In genomic region chr12:47763481-47764344, GRCh38 we compare ENCODE assay signal across 18 cellular contexts. TPM values are rescaled to one million over a fixed set of nuclear protein-coding genes. Genes with fewer than 3 reads are reported as not detected.
A peak's percentile ranks its signal among the peaks of the same experiment; 100 is the strongest.
DNase-seq lines count a peak whose midpoint lies in the region; ATAC-seq and TF ChIP-seq lines count a peak whose summit lies in the region.
"Had no signal": no experiment of that assay in that cellular context is flagged by ENCODE, and none has a peak within 500 bp of the region (broad histone marks: within the 10 kb centered on the region; RNA-seq: fewer than 3 reads in every experiment).

No MANE protein-coding gene starts in this region.

- peak; percentile 31; the same call in 1 of the 2 replicates for TF ChIP-seq RAD21 in Ishikawa (IDR thresholded peaks at IDR 0.05; ENCODE audit: low read depth)

- TF ChIP-seq EP300 in Ishikawa (IDR thresholded peaks at IDR 0.05; ENCODE audit: borderline replicate concordance): peak; percentile 99
- TF ChIP-seq EP300 in gastroesophageal sphincter (IDR thresholded peaks at IDR 0.05): no peak

- H3K4me3 Mint-ChIP-seq in activated B cell treated with CpG ODN at 0.5 μM for 24 hours: no peak overlapping the region
- no peak overlapping the region for H3K4me3 Mint-ChIP-seq in activated CD4-positive, alpha-beta memory T cell treated with anti-CD3 and anti-CD28 coated beads for 36 hours
- H3K4me3 Mint-ChIP-seq: memory B cell had no signal

- peak overlapping the region; percentile 3 for H3K27ac Mint-ChIP-seq in activated B cell treated with CpG ODN at 0.5 μM for 24 hours
- H3K27ac Mint-ChIP-seq in activated CD4-positive, alpha-beta memory T cell treated with anti-CD3 and anti-CD28 coated beads for 36 hours: no peak overlapping the region
- H3K27ac Mint-ChIP-seq: memory B cell had no signal

- no peaks in the 10 kb centered on the region for H3K36me3 ChIP-seq in BLaER1
- H3K36me3 ChIP-seq in gastroesophageal sphincter: no peaks in the 10 kb centered on the region
- H3K36me3 ChIP-seq: upper lobe of left lung had no signal

- TF ChIP-seq POLR2A in gastroesophageal sphincter (IDR thresholded peaks at IDR 0.05): no peak

- H3K9me3 ChIP-seq in BLaER1 (no peaks in the 10 kb centered on the region), gastroesophageal sphincter (no peaks in the 10 kb centered on the region)
- H3K9me3 ChIP-seq: upper lobe of left lung had no signal

- peak overlapping the region; percentile 77 for H3K4me2 ChIP-seq in BLaER1

- WGBS in gastroesophageal sphincter (ENCODE audit: low coverage in 1 of 2), 2 donors: 76 to 98% methylated on average over 5 to 6 of the region's 8 CpGs

- H3K27ac ChIP-seq in BLaER1 (peak overlapping the region; percentile 46), gastroesophageal sphincter (no peak overlapping the region)
- H3K27ac ChIP-seq: upper lobe of left lung had no signal

- CTCF ChIA-PET in activated B cell treated with CpG ODN at 0.5 μM for 24 hours (lab: Charles Lee) (interaction anchor here (0.7 to 10.8 kb wide), 4 partner anchors 21 to 107 kb away, joined by 3 to 298 read pairs (median 4); partner anchors contain the start of gene ENDOU), HEK293T (lab: Yijun Ruan, JAX) (interaction anchor here (1.0 to 1.4 kb wide), 2 partner anchors 9 to 22 kb away, joined by 3 to 7 read pairs; no protein-coding TSS in a partner anchor)
- CTCF ChIA-PET in activated CD4-positive, alpha-beta memory T cell treated with anti-CD3 and anti-CD28 coated beads for 36 hours (lab: Charles Lee): interaction anchor here (1.1 to 14.4 kb wide), 4 partner anchors 16 to 75 kb away, joined by 3 to 361 read pairs (median 8); no protein-coding TSS in a partner anchor

- intact Hi-C loops in activated B cell treated with CpG ODN at 0.5 μM for 24 hours (cut with micrococcal nuclease): no loop called here
- intact Hi-C loops in activated CD4-positive, alpha-beta memory T cell treated with anti-CD3 and anti-CD28 coated beads for 36 hours (cut with micrococcal nuclease): no loop called here

- H3K4me1 ChIP-seq in BLaER1 (peaks cover 84% of the 10 kb centered on the region), gastroesophageal sphincter (peaks cover 0 to 11% (median 0%) of the 10 kb centered on the region in 3 donors)

- POLR2A ChIA-PET in activated B cell treated with CpG ODN at 0.5 μM for 24 hours (lab: Charles Lee): interaction anchor here (0.8 to 1.3 kb wide), 4 partner anchors 9 to 48 kb away, joined by 3 to 5 read pairs (median 3); partner anchors contain the start of genes ENDOU and SLC48A1
- POLR2A ChIA-PET in activated CD4-positive, alpha-beta memory T cell treated with anti-CD3 and anti-CD28 coated beads for 36 hours (lab: Charles Lee): interaction anchor here (0.9 kb wide), 1 partner anchor 14 kb away, joined by 3 read pairs; no protein-coding TSS in a partner anchor
- POLR2A ChIA-PET in HEK293T (lab: Yijun Ruan, JAX): no interaction called here

- no peak for DNase-seq in activated B cell treated with CpG ODN at 0.5 μM for 24 hours
- DNase-seq in left kidney (ENCODE audit: low read depth, low spot score): peak; percentile 86
- DNase-seq in activated CD4-positive, alpha-beta memory T cell treated with anti-CD3 and anti-CD28 coated beads for 36 hours: no peak
- DNase-seq in HEK293T (ENCODE audit: extremely low spot score): no peak
- DNase-seq: activated CD8-positive, alpha-beta memory T cell treated with anti-CD3 and anti-CD28 coated beads for 24 hours; Calu3; effector CD8-positive, alpha-beta T cell; foreskin fibroblast; NCI-H1048; NCI-H2171 treated with DMSO at 0.1 percent for 48 hours; stimulated activated CD4-positive, alpha-beta T cell treated with anti-CD3 and anti-CD28 coated beads, Interleukin-4, amount 100 ng/mL, for 1 hour; upper lobe of left lung had no signal

- H3K27me3 ChIP-seq in BLaER1: no peaks in the 10 kb centered on the region
- H3K27me3 ChIP-seq in gastroesophageal sphincter: peaks cover 10% of the 10 kb centered on the region
- H3K27me3 ChIP-seq: upper lobe of left lung had no signal

- no peaks in the 10 kb centered on the region for H3K36me3 Mint-ChIP-seq in activated B cell treated with CpG ODN at 0.5 μM for 24 hours (ENCODE audit: low read depth)
- H3K36me3 Mint-ChIP-seq in activated CD4-positive, alpha-beta memory T cell treated with anti-CD3 and anti-CD28 coated beads for 36 hours: no peaks in the 10 kb centered on the region
- H3K36me3 Mint-ChIP-seq: memory B cell had no signal

- ATAC-seq in activated B cell treated with CpG ODN at 0.5 μM for 24 hours (ENCODE audit: low read depth) (no peak), GM18867 (IDR thresholded peaks at IDR 0.05; ENCODE audit: unreplicated experiment) (no peak), gastroesophageal sphincter (no peak)
- ATAC-seq: SK-N-SH treated with all-trans-retinoic acid at 6 μM for 48 hours had no signal

- no peak overlapping the region for H3K4me3 ChIP-seq in BLaER1
- H3K4me3 ChIP-seq in gastroesophageal sphincter: no peak overlapping the region
- H3K4me3 ChIP-seq: upper lobe of left lung had no signal

- H3K9ac ChIP-seq in BLaER1: no peak overlapping the region

- no peaks in the 10 kb centered on the region for H4K20me1 ChIP-seq in BLaER1

- H3K9me3 Mint-ChIP-seq in activated B cell treated with CpG ODN at 0.5 μM for 24 hours: no peaks in the 10 kb centered on the region
- H3K9me3 Mint-ChIP-seq in activated CD4-positive, alpha-beta memory T cell treated with anti-CD3 and anti-CD28 coated beads for 36 hours: no peaks in the 10 kb centered on the region
- H3K9me3 Mint-ChIP-seq: memory B cell had no signal

- TF ChIP-seq CTCF in activated B cell treated with CpG ODN at 0.5 μM for 24 hours (IDR thresholded peaks at IDR 0.05) (no peak), gastroesophageal sphincter (IDR thresholded peaks at IDR 0.05) (no peak)

- no peaks in the 10 kb centered on the region for H3K27me3 Mint-ChIP-seq in activated B cell treated with CpG ODN at 0.5 μM for 24 hours
- no peaks in the 10 kb centered on the region for H3K27me3 Mint-ChIP-seq in activated CD4-positive, alpha-beta memory T cell treated with anti-CD3 and anti-CD28 coated beads for 36 hours
- H3K27me3 Mint-ChIP-seq: memory B cell had no signal

- H3K4me1 Mint-ChIP-seq in activated B cell treated with CpG ODN at 0.5 μM for 24 hours: peaks cover 19% of the 10 kb centered on the region
- H3K4me1 Mint-ChIP-seq in activated CD4-positive, alpha-beta memory T cell treated with anti-CD3 and anti-CD28 coated beads for 36 hours (ENCODE audit: low read depth): peaks cover 6% of the 10 kb centered on the region

TF ChIP-seq in Ishikawa, 13 proteins besides CTCF, POLR2A, EP300 and RAD21 (continues in another document):
- TF ChIP-seq ZBTB7A (IDR thresholded peaks at IDR 0.05; ENCODE audit: low read depth) (peak; percentile 93), YY1 (IDR thresholded peaks at IDR 0.05; ENCODE audit: low read depth) (peak; percentile 82), FOXM1 (IDR thresholded peaks at IDR 0.05; ENCODE audit: borderline replicate concordance, low read depth) (peak; percentile 99), MAX (IDR thresholded peaks at IDR 0.05) (peak; percentile 93), TEAD4 (IDR thresholded peaks at IDR 0.05) (peak; percentile 99)
- TF ChIP-seq, protein P1, sequence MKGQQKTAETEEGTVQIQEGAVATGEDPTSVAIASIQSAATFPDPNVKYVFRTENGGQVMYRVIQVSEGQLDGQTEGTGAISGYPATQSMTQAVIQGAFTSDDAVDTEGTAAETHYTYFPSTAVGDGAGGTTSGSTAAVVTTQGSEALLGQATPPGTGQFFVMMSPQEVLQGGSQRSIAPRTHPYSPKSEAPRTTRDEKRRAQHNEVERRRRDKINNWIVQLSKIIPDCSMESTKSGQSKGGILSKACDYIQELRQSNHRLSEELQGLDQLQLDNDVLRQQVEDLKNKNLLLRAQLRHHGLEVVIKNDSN (IDR thresholded peaks at IDR 0.05): peak; percentile 52; the same call in 1 of the 2 replicates

TF ChIP-seq in HEK293T, 16 proteins besides CTCF, POLR2A, EP300 and RAD21:
- TF ChIP-seq FOXA1 (IDR thresholded peaks at IDR 0.05) (no peak), SUZ12 (IDR thresholded peaks at IDR 0.05) (no peak), HDGF (IDR thresholded peaks at IDR 0.05; ENCODE audit: borderline replicate concordance) (no peak), PKNOX1 (IDR thresholded peaks at IDR 0.05) (no peak), ARNT (IDR thresholded peaks at IDR 0.05) (no peak)

RNA-seq across cellular contexts. Expression of gene RAPGEF3, which starts 5.0 kb away (rescaled TPM):
- 2.7 and 5.0 TPM in 2 replicates for total RNA-seq in activated B cell treated with CpG ODN at 0.5 μM for 24 hours
- 10 to 100 TPM; 19.3 to 56.8 (median 25.5) TPM for total RNA-seq in gastroesophageal sphincter
- 1 to 10 TPM; 2.1 to 2.5 TPM for total RNA-seq in activated CD4-positive, alpha-beta memory T cell treated with anti-CD3 and anti-CD28 coated beads for 36 hours

RNA-seq across cellular contexts. Expression of gene SLC48A1, which starts 9.3 kb away (rescaled TPM):
- 12.7 and 12.8 TPM in 2 replicates for total RNA-seq in activated B cell treated with CpG ODN at 0.5 μM for 24 hours
- 10 to 100 TPM; 40.7 to 66.8 (median 53.3) TPM for total RNA-seq in gastroesophageal sphincter
- total RNA-seq in activated CD4-positive, alpha-beta memory T cell treated with anti-CD3 and anti-CD28 coated beads for 36 hours: 10 to 100 TPM; 13.7 to 16.2 TPM

RNA-seq across cellular contexts. Expression of gene ENDOU, which starts 38.4 kb away (rescaled TPM):
- total RNA-seq in activated B cell treated with CpG ODN at 0.5 μM for 24 hours (0.24 and 0.37 TPM in 2 replicates), gastroesophageal sphincter (1 to 10 TPM in 2 of 4 donors, under 1 TPM in 2; 0.42 to 1.9 (median 0.75) TPM)
- total RNA-seq in activated CD4-positive, alpha-beta memory T cell treated with anti-CD3 and anti-CD28 coated beads for 36 hours: not detected
- total RNA-seq: Calu3 had no signal

RNA-seq across cellular contexts. Expression of gene HDAC7, which starts 56.0 kb away (rescaled TPM):
- 103 and 126 TPM in 2 replicates for total RNA-seq in activated B cell treated with CpG ODN at 0.5 μM for 24 hours
- 10 to 100 TPM; 55.9 to 96.5 (median 59.4) TPM for total RNA-seq in gastroesophageal sphincter
- total RNA-seq in activated CD4-positive, alpha-beta memory T cell treated with anti-CD3 and anti-CD28 coated beads for 36 hours: 100 to 1,000 TPM; 257 to 280 TPM

RNA-seq across cellular contexts. Expression of gene RPAP3, which starts 57.9 kb away (rescaled TPM):
- total RNA-seq in activated B cell treated with CpG ODN at 0.5 μM for 24 hours: 58.4 and 60.5 TPM in 2 replicates
- 10 to 100 TPM; 17.0 to 20.0 (median 18.8) TPM for total RNA-seq in gastroesophageal sphincter
- total RNA-seq in activated CD4-positive, alpha-beta memory T cell treated with anti-CD3 and anti-CD28 coated beads for 36 hours: 10 to 100 TPM; 49.4 to 50.2 TPM
